Comparison of ENCODE assay signal across 17 cellular contexts in the genomic region with DNA sequence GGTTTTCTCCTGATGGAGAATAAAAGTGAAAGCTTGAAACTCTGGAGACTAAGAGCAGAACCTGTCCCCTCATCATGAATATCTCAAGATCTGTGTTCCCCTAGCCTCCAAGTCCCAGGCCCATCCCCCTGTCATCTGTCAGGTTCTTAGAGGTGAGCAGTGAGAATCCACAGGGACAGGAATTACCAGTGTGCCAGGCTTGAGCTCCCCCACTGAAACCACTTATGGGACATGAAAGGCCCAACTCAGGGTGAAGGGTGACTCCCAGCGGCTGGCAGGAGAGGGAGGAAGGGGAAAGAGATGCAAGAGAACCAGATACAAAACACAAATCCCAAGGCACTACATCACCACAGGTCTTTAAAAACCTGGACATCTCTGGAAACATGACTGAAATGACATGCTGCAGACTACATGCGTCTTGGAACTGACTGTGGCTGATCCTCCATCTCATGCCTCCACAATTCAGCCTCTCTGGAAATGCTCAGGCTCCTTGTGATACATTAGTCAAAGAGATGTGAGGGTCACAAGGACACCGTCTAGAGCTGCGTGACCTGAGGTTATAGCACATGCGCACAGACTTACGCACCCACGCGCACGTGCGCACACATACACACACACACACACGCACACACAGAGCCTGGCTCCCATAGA. TPM values are rescaled to one million over a fixed set of nuclear protein-coding genes. Genes with fewer than 3 reads are reported as not detected.
A peak's percentile ranks its signal among the peaks of the same experiment; 100 is the strongest.
DNase-seq lines count a peak whose midpoint lies in the region; ATAC-seq and TF ChIP-seq lines count a peak whose summit lies in the region.
"Had no signal": no experiment of that assay in that cellular context is flagged by ENCODE, and none has a peak within 500 bp of the region (broad histone marks: within the 10 kb centered on the region; RNA-seq: fewer than 3 reads in every experiment).

No MANE protein-coding gene starts in this region.

- peak overlapping the region; percentile 45 for H3K4me3 ChIP-seq in OCI-LY1 (ENCODE audit: low read depth, low read length, poor library complexity, severe bottlenecking)
- no peak overlapping the region for H3K4me3 ChIP-seq in upper lobe of right lung
- H3K4me3 ChIP-seq: gastroesophageal sphincter, lung, right atrium auricular region had no signal

- CTCF ChIA-PET in activated CD4-positive, alpha-beta T cell treated with anti-CD3 and anti-CD28 coated beads for 36 hours (lab: Charles Lee), result interaction anchor here (0.5 to 1.1 kb wide), 5 partner anchors 9 to 242 kb away, joined by 3 to 5 read pairs (median 4); no protein-coding TSS in a partner anchor

- H3K27ac ChIP-seq in OCI-LY1 (ENCODE audit: low read depth, low read length, poor library complexity, severe bottlenecking) (peak overlapping the region; percentile 88), upper lobe of right lung (no peak overlapping the region)
- H3K27ac ChIP-seq: gastroesophageal sphincter, right atrium auricular region had no signal

- H3K4me2 ChIP-seq in OCI-LY1 (ENCODE audit: low read length), result peak overlapping the region; percentile 55

- intact Hi-C loops in activated CD4-positive, alpha-beta T cell treated with anti-CD3 and anti-CD28 coated beads, Interleukin-2, amount 10 ng/mL, durations not matched to agents 24 days and 14 days (cut with micrococcal nuclease), result loop anchor here (1.0 kb wide), 1 partner anchor 10 kb away; no protein-coding TSS in a partner anchor
- intact Hi-C loops in activated CD4-positive, alpha-beta T cell treated with anti-CD3 and anti-CD28 coated beads for 36 hours (cut with DNase I, micrococcal nuclease), result no loop called here
- intact Hi-C loops in upper lobe of right lung (cut with DNase I), result no loop called here

- H3K36me3 Mint-ChIP-seq in activated CD4-positive, alpha-beta T cell treated with anti-CD3 and anti-CD28 coated beads, Interleukin-2, amount 10 ng/mL, durations not matched to agents 24 days and 14 days (ENCODE audit: low read depth), result no peaks in the 10 kb centered on the region
- H3K36me3 Mint-ChIP-seq in activated CD4-positive, alpha-beta T cell treated with anti-CD3 and anti-CD28 coated beads for 36 hours (ENCODE audit: low read depth), result no peaks in the 10 kb centered on the region
- H3K36me3 Mint-ChIP-seq in nephron progenitor cell (ENCODE audit: low read depth), result no peaks in the 10 kb centered on the region

- H3K27ac Mint-ChIP-seq in activated CD4-positive, alpha-beta T cell treated with anti-CD3 and anti-CD28 coated beads, Interleukin-2, amount 10 ng/mL, durations not matched to agents 24 days and 14 days, result no peak overlapping the region
- no peak overlapping the region for H3K27ac Mint-ChIP-seq in activated CD4-positive, alpha-beta T cell treated with anti-CD3 and anti-CD28 coated beads for 36 hours
- no peak overlapping the region for H3K27ac Mint-ChIP-seq in nephron progenitor cell

- TF ChIP-seq CTCF in OCI-LY1 (IDR thresholded peaks at IDR 0.05; ENCODE audit: low read length), result no peak
- no peak for TF ChIP-seq CTCF in upper lobe of right lung (IDR thresholded peaks at IDR 0.05)
- TF ChIP-seq CTCF in nephron progenitor cell (IDR thresholded peaks at IDR 0.05), result no peak

- H2AFZ ChIP-seq in OCI-LY1 (ENCODE audit: low read length), result peak overlapping the region; percentile 7; the same call in 1 of the 2 replicates

- H3K27me3 ChIP-seq in OCI-LY1 (ENCODE audit: insufficient read depth, low read length) (no peaks in the 10 kb centered on the region), upper lobe of right lung (no peaks in the 10 kb centered on the region)
- H3K27me3 ChIP-seq: gastroesophageal sphincter, right atrium auricular region had no signal

- no peak overlapping the region for H3K4me3 Mint-ChIP-seq in activated CD4-positive, alpha-beta T cell treated with anti-CD3 and anti-CD28 coated beads, Interleukin-2, amount 10 ng/mL, durations not matched to agents 24 days and 14 days
- H3K4me3 Mint-ChIP-seq in activated CD4-positive, alpha-beta T cell treated with anti-CD3 and anti-CD28 coated beads for 36 hours, result no peak overlapping the region
- no peak overlapping the region for H3K4me3 Mint-ChIP-seq in nephron progenitor cell

- H3K9me2 ChIP-seq in OCI-LY1 (ENCODE audit: low read depth, low read length), result no peaks in the 10 kb centered on the region

- peak; percentile 53 for DNase-seq in activated CD4-positive, alpha-beta T cell treated with anti-CD3 and anti-CD28 coated beads, Interleukin-2, amount 10 ng/mL, durations not matched to agents 24 days and 14 days
- DNase-seq in activated CD4-positive, alpha-beta T cell treated with anti-CD3 and anti-CD28 coated beads for 36 hours, result no peak
- DNase-seq in upper lobe of right lung (no peak), SIG-M5 (lab: John Stamatoyannopoulos, UW) (no peak), nephron progenitor cell (no peak), NCI-H1417 (lab: John Stamatoyannopoulos, UW) (no peak)
- DNase-seq: 8988T; activated CD4-positive, CD25-positive, alpha-beta regulatory T cell treated with anti-CD3 and anti-CD28 coated beads, Interleukin-2, amount 50 U/mL, for 72 hours; NCI-H2081 treated with DMSO at 0.1 percent for 48 hours had no signal

- no peaks in the 10 kb centered on the region for H3K79me2 ChIP-seq in OCI-LY1 (ENCODE audit: insufficient read depth, low read length)

- H3K4me1 ChIP-seq in OCI-LY1 (ENCODE audit: insufficient read depth, low read length, severe bottlenecking) (peaks cover 21% of the 10 kb centered on the region), upper lobe of right lung (no peaks in the 10 kb centered on the region)
- H3K4me1 ChIP-seq: gastroesophageal sphincter, right atrium auricular region had no signal

- H3K36me3 ChIP-seq in OCI-LY1 (ENCODE audit: insufficient read depth, low read length), result no peaks in the 10 kb centered on the region
- H3K36me3 ChIP-seq in upper lobe of right lung, result no peaks in the 10 kb centered on the region
- H3K36me3 ChIP-seq: gastroesophageal sphincter, right atrium auricular region had no signal

- H3K27me3 Mint-ChIP-seq in activated CD4-positive, alpha-beta T cell treated with anti-CD3 and anti-CD28 coated beads, Interleukin-2, amount 10 ng/mL, durations not matched to agents 24 days and 14 days, result peaks cover 11% of the 10 kb centered on the region
- H3K27me3 Mint-ChIP-seq in activated CD4-positive, alpha-beta T cell treated with anti-CD3 and anti-CD28 coated beads for 36 hours, result no peaks in the 10 kb centered on the region
- H3K27me3 Mint-ChIP-seq in nephron progenitor cell (ENCODE audit: low read depth, poor library complexity), result peaks cover 7% of the 10 kb centered on the region

- H3K9ac ChIP-seq in OCI-LY1 (ENCODE audit: low read length), result peak overlapping the region; percentile 51

- no peaks in the 10 kb centered on the region for H3K9me3 Mint-ChIP-seq in activated CD4-positive, alpha-beta T cell treated with anti-CD3 and anti-CD28 coated beads, Interleukin-2, amount 10 ng/mL, durations not matched to agents 24 days and 14 days
- no peaks in the 10 kb centered on the region for H3K9me3 Mint-ChIP-seq in activated CD4-positive, alpha-beta T cell treated with anti-CD3 and anti-CD28 coated beads for 36 hours (ENCODE audit: low read depth)
- H3K9me3 Mint-ChIP-seq in nephron progenitor cell, result peaks cover 11% of the 10 kb centered on the region

- H3K4me1 Mint-ChIP-seq in activated CD4-positive, alpha-beta T cell treated with anti-CD3 and anti-CD28 coated beads, Interleukin-2, amount 10 ng/mL, durations not matched to agents 24 days and 14 days, result no peaks in the 10 kb centered on the region
- H3K4me1 Mint-ChIP-seq in activated CD4-positive, alpha-beta T cell treated with anti-CD3 and anti-CD28 coated beads for 36 hours, result peaks cover 8% of the 10 kb centered on the region
- H3K4me1 Mint-ChIP-seq in nephron progenitor cell, result no peaks in the 10 kb centered on the region

- H3K9me3 ChIP-seq in OCI-LY1 (ENCODE audit: low read length) (no peaks in the 10 kb centered on the region), upper lobe of right lung (no peaks in the 10 kb centered on the region)
- H3K9me3 ChIP-seq: right atrium auricular region had no signal

- POLR2A ChIA-PET in activated CD4-positive, alpha-beta T cell treated with anti-CD3 and anti-CD28 coated beads for 36 hours (lab: Charles Lee), result no interaction called here

- ATAC-seq in activated CD4-positive, alpha-beta T cell treated with anti-CD3 and anti-CD28 coated beads for 36 hours, result no peak
- ATAC-seq in HG03045 (IDR thresholded peaks at IDR 0.05; ENCODE audit: unreplicated experiment) (peak; percentile 16), upper lobe of right lung (peak; percentile 44)
- ATAC-seq: gastroesophageal sphincter had no signal

- H4K20me1 ChIP-seq in OCI-LY1 (ENCODE audit: insufficient read depth, low read length), result no peaks in the 10 kb centered on the region

- H3F3A ChIP-seq in OCI-LY1 (ENCODE audit: insufficient read depth, low read length), result peaks cover 8% of the 10 kb centered on the region; the same call in 1 of the 2 replicates

RNA-seq across cellular contexts. Expression of gene LY9, which starts 6.8 kb away (rescaled TPM):
- 0.30 and 0.85 TPM in 2 replicates for total RNA-seq in activated CD4-positive, alpha-beta T cell treated with anti-CD3 and anti-CD28 coated beads, Interleukin-2, amount 10 ng/mL, durations not matched to agents 24 days and 14 days
- 10 to 100 TPM in 1 of 2 experiments, 1 to 10 TPM in 1; 10.0 to 11.0 TPM for total RNA-seq in activated CD4-positive, alpha-beta T cell treated with anti-CD3 and anti-CD28 coated beads for 36 hours
- 3.3 TPM for total RNA-seq in upper lobe of right lung
- total RNA-seq: endothelial cell of umbilical vein, HT1080, RPMI7951 had no signal

RNA-seq across cellular contexts. Expression of gene SLAMF7, which starts 50.1 kb away (rescaled TPM):
- total RNA-seq in activated CD4-positive, alpha-beta T cell treated with anti-CD3 and anti-CD28 coated beads, Interleukin-2, amount 10 ng/mL, durations not matched to agents 24 days and 14 days, result 18.4 and 20.7 TPM in 2 replicates
- total RNA-seq in activated CD4-positive, alpha-beta T cell treated with anti-CD3 and anti-CD28 coated beads for 36 hours, result 10 to 100 TPM; 35.9 to 40.3 TPM
- 9.2 TPM for total RNA-seq in upper lobe of right lung
- total RNA-seq: endothelial cell of umbilical vein, RPMI7951 had no signal
